Comparison of ENCODE assay signal across 11 cellular contexts in genomic region chr12:13981296-13981962, GRCh38. TPM values are rescaled to one million over a fixed set of nuclear protein-coding genes. Genes with fewer than 3 reads are reported as not detected.
DNase-seq lines count a peak whose midpoint lies in the region; ATAC-seq, FAIRE-seq and TF ChIP-seq lines count a peak whose summit lies in the region.
"Had no signal": no experiment of that assay in that cellular context is flagged by ENCODE, and none has a peak within 500 bp of the region (broad histone marks: within the 10 kb centered on the region; RNA-seq: fewer than 3 reads in every experiment).

TSS of gene GRIN2B (minus strand) at chr12:13981602. CDS start at chr12:13866208, 115,394 bp downstream.

- H3K79me2 ChIP-seq in astrocyte (ENCODE audit: insufficient read depth, low read length), result no peaks in the 10 kb centered on the region

- WGBS in testis, 2 donors, result 1% methylated on average over 34 to 37 of the region's 37 CpGs

- ATAC-seq in activated T-cell treated with anti-CD3 and anti-CD28 coated beads, Interleukin-2, amount 50 U/mL, for 72 hours (replicated peaks in 1 of 2), result peak in 1 of 2 donors; percentile 15
- peak; percentile 29 for ATAC-seq in left lung

- H3K27me3 Mint-ChIP-seq in activated T-cell treated with anti-CD3 and anti-CD28 coated beads, Interleukin-2, amount 50 U/mL, for 72 hours (ENCODE audit: low read depth), result peaks cover 72% of the 10 kb centered on the region
- H3K27me3 Mint-ChIP-seq in astrocyte (ENCODE audit: low read depth, unreplicated experiment), result peaks cover 43% of the 10 kb centered on the region

- H3K36me3 ChIP-seq in astrocyte (ENCODE audit: insufficient read depth, low read length) (no peaks in the 10 kb centered on the region), left lung (no peaks in the 10 kb centered on the region), testis (ENCODE audit: low read depth, missing control alignments) (no peaks in the 10 kb centered on the region)

- no peaks in the 10 kb centered on the region for H3K9me3 Mint-ChIP-seq in activated T-cell treated with anti-CD3 and anti-CD28 coated beads, Interleukin-2, amount 50 U/mL, for 72 hours
- H3K9me3 Mint-ChIP-seq in astrocyte (ENCODE audit: unreplicated experiment), result peaks cover 7% of the 10 kb centered on the region

- no peak within 1 kb of the TSS for H3K27ac ChIP-seq in astrocyte (ENCODE audit: low read depth, low read length)
- H3K27ac ChIP-seq in left lung, result no peak within 1 kb of the TSS
- no peak within 1 kb of the TSS for H3K27ac ChIP-seq in testis

- TF ChIP-seq CTCF in astrocyte (IDR thresholded peaks at IDR 0.05; ENCODE audit: insufficient read depth, low read depth, low read length) (no peak), left lung (IDR thresholded peaks at IDR 0.05) (no peak), testis (IDR thresholded peaks at IDR 0.05) (no peak)

- H3K4me1 Mint-ChIP-seq in activated T-cell treated with anti-CD3 and anti-CD28 coated beads, Interleukin-2, amount 50 U/mL, for 72 hours (ENCODE audit: low read depth), result peaks cover 6% of the 10 kb centered on the region
- H3K4me1 Mint-ChIP-seq in astrocyte (ENCODE audit: low read depth, unreplicated experiment), result peaks cover 3% of the 10 kb centered on the region

- H4K20me1 ChIP-seq in astrocyte (ENCODE audit: insufficient read depth, low read length), result no peaks in the 10 kb centered on the region

- peak within 1 kb of the TSS; percentile 82 for H3K4me2 ChIP-seq in astrocyte (ENCODE audit: low read length)

- H3K27ac Mint-ChIP-seq in activated T-cell treated with anti-CD3 and anti-CD28 coated beads, Interleukin-2, amount 50 U/mL, for 72 hours, result no peak within 1 kb of the TSS
- peak within 1 kb of the TSS; percentile 58 for H3K27ac Mint-ChIP-seq in astrocyte (ENCODE audit: unreplicated experiment)

- TF ChIP-seq POLR2A in testis (IDR thresholded peaks at IDR 0.05), result no peak

- peak within 1 kb of the TSS; percentile 39 for H3K4me3 ChIP-seq in astrocyte (ENCODE audit: insufficient read depth, low read depth, low read length)
- peak within 1 kb of the TSS in 1 of 2 donors; percentile 3 for H3K4me3 ChIP-seq in left lung
- H3K4me3 ChIP-seq in testis, result peak within 1 kb of the TSS; percentile 15 to 47

- no peak within 1 kb of the TSS for H3K9ac ChIP-seq in astrocyte (ENCODE audit: low read length)

- peak within 1 kb of the TSS; percentile 60 for H2AFZ ChIP-seq in astrocyte (ENCODE audit: low read depth, low read length)

- peaks cover 30% of the 10 kb centered on the region for H3K27me3 ChIP-seq in astrocyte (ENCODE audit: insufficient read depth, low read length)
- peaks cover 43 to 88% of the 10 kb centered on the region in 2 donors for H3K27me3 ChIP-seq in left lung
- H3K27me3 ChIP-seq in testis, result no peaks in the 10 kb centered on the region

- no peak for DNase-seq in activated T-cell treated with anti-CD3 and anti-CD28 coated beads, Interleukin-2, amount 50 U/mL, for 72 hours
- DNase-seq in activated T-cell treated with anti-CD3 and anti-CD28 coated beads for 4 hours (no peak), astrocyte (ENCODE audit: low read depth) (no peak), left lung (peak in 1 of 2 donors; percentile 77), testis (no peak), NCI-H2171 treated with DMSO at 0.1 percent for 48 hours (lab: John Stamatoyannopoulos, UW) (no peak), middle frontal gyrus (ENCODE audit: extremely low spot score, low spot score) (no peak), EL (no peak)
- DNase-seq: COR-L47, GOT3, NCI-H1436 treated with DMSO at 0.1 percent for 48 hours had no signal

- H3K9me3 ChIP-seq in astrocyte (ENCODE audit: insufficient read depth, low read depth, low read length), result no peaks in the 10 kb centered on the region
- no peaks in the 10 kb centered on the region for H3K9me3 ChIP-seq in left lung
- H3K9me3 ChIP-seq in testis, result no peaks in the 10 kb centered on the region

- intact Hi-C loops in left lung (cut with DNase I), result no loop called here
- intact Hi-C loops in testis (cut with DNase I; ENCODE audit: low total_unique reads), result no loop called here

- no peak for FAIRE-seq in astrocyte (lab: Jason Lieb, UNC)

- H3K4me1 ChIP-seq in astrocyte (ENCODE audit: insufficient read depth, low read length), result peaks cover 6% of the 10 kb centered on the region
- peaks cover 7 to 10% of the 10 kb centered on the region in 2 donors for H3K4me1 ChIP-seq in left lung
- H3K4me1 ChIP-seq in testis, result peaks cover 8% of the 10 kb centered on the region

- H3K36me3 Mint-ChIP-seq in activated T-cell treated with anti-CD3 and anti-CD28 coated beads, Interleukin-2, amount 50 U/mL, for 72 hours (ENCODE audit: insufficient read depth in 2 of 2), result peaks cover 2 to 10% of the 10 kb centered on the region in 2 donors
- H3K36me3 Mint-ChIP-seq in astrocyte (ENCODE audit: low read depth, unreplicated experiment), result no peaks in the 10 kb centered on the region

- peak within 1 kb of the TSS; percentile 62 to 67 for H3K4me3 Mint-ChIP-seq in activated T-cell treated with anti-CD3 and anti-CD28 coated beads, Interleukin-2, amount 50 U/mL, for 72 hours
- H3K4me3 Mint-ChIP-seq in astrocyte (ENCODE audit: unreplicated experiment), result peak within 1 kb of the TSS; percentile 88

RNA-seq across cellular contexts. Expression of gene GRIN2B, which starts in this region (rescaled TPM):
- total RNA-seq in activated T-cell treated with anti-CD3 and anti-CD28 coated beads, Interleukin-2, amount 50 U/mL, for 72 hours, result not detected
- total RNA-seq in astrocyte, result 0.50 and 1.4 TPM in 2 replicates
- under 1 TPM; 0.17 to 0.31 TPM for total RNA-seq in left lung
- 1 to 10 TPM; 1.1 to 1.8 TPM for total RNA-seq in testis
- 3.2 TPM for polyA plus RNA-seq in testis (ENCODE audit: insufficient read depth, low read depth, low replicate concordance)

Comparison
In these comparisons a context has a peak if more than half of its experiments do, and no peak if none do; other contexts are left out.
1. Peak in ATAC-seq in left lung; RNA of the gene not detected or under 1 TPM.